In genomic region chr1:201154389-201155165, GRCh38 we compare ENCODE assay signal across 1 cellular context.
TF ChIP-seq lines count a peak whose summit lies in the region.

Gene TMEM9 (minus strand): TSS chr1:201154474. CDS start chr1:201153923, 551 bp downstream.

TF ChIP-seq in GM12878, 131 proteins besides CTCF, POLR2A, EP300 and RAD21 (continued from another document and continues in another):
- TF ChIP-seq PKNOX1 (IDR thresholded peaks at IDR 0.05) = peak; percentile 98
- no peak for TF ChIP-seq ZBTB11 (CRISPR knock-in tag; IDR thresholded peaks at IDR 0.05)
- peak; percentile 93 for TF ChIP-seq SP1 (IDR thresholded peaks at IDR 0.05; ENCODE audit: low read depth, low read length)
- TF ChIP-seq MEF2B (IDR thresholded peaks at IDR 0.05; ENCODE audit: partially characterized antibody, poor library complexity, severe bottlenecking) = peak; percentile 72
- no peak for TF ChIP-seq ELK1 (IDR thresholded peaks at IDR 0.05; ENCODE audit: low read depth, low read length)
- peak in 1 of 2 experiments; percentile 41; a peak in 1 of 4 replicates for TF ChIP-seq SRF (IDR thresholded peaks at IDR 0.05; ENCODE audit: low read depth in 2 of 2, low read length in 2 of 2)
- no peak for TF ChIP-seq RCOR1 (conservative IDR thresholded peaks at IDR 0.05; ENCODE audit: low read depth, low read length)
- TF ChIP-seq POU2F2 (IDR thresholded peaks at IDR 0.05; ENCODE audit: borderline replicate concordance, low read depth, low read length) = no peak
- no peak for TF ChIP-seq REST (IDR thresholded peaks at IDR 0.05; ENCODE audit: low read depth, low read length)
- no peak for TF ChIP-seq GABPA (IDR thresholded peaks at IDR 0.05; ENCODE audit: low read depth)
- TF ChIP-seq BHLHE40 (IDR thresholded peaks at IDR 0.05; ENCODE audit: borderline replicate concordance in 1 of 2, low read depth in 2 of 2, low read length in 1 of 2) = no peak
- no peak for TF ChIP-seq ZBTB33 (IDR thresholded peaks at IDR 0.05)
- peak; percentile 82 for TF ChIP-seq NRF1 (conservative IDR thresholded peaks at IDR 0.05; ENCODE audit: low read depth, low read length)
- no peak for TF ChIP-seq HSF1 (IDR thresholded peaks at IDR 0.05; ENCODE audit: low read depth, low read length)
- TF ChIP-seq POLR2AphosphoS2 (IDR thresholded peaks at IDR 0.05; ENCODE audit: low read depth, low read length) = no peak
- no peak for TF ChIP-seq E2F8 (IDR thresholded peaks at IDR 0.05; ENCODE audit: low read depth, partially characterized antibody)
- no peak for TF ChIP-seq NFYA (IDR thresholded peaks at IDR 0.05; ENCODE audit: borderline replicate concordance, low read depth, low read length)
- TF ChIP-seq ZBED1 (IDR thresholded peaks at IDR 0.05; ENCODE audit: borderline replicate concordance) = no peak
- TF ChIP-seq RFX5 (IDR thresholded peaks at IDR 0.05; ENCODE audit: low read depth, low read length) = peak; percentile 22; the same call in 1 of the 2 replicates
- no peak for TF ChIP-seq SREBF2 (IDR thresholded peaks at IDR 0.05; ENCODE audit: low read length)
- no peak for TF ChIP-seq SKIL (IDR thresholded peaks at IDR 0.05; ENCODE audit: low read depth, poor library complexity, severe bottlenecking)
- no peak for TF ChIP-seq TCF7 (IDR thresholded peaks at IDR 0.05; ENCODE audit: borderline replicate concordance)
- no peak; the same call in 1 of the 2 replicates for TF ChIP-seq HCFC1 (IDR thresholded peaks at IDR 0.05; ENCODE audit: low read length)
- no peak for TF ChIP-seq ATF2 (IDR thresholded peaks at IDR 0.05; ENCODE audit: low read length)
- no peak for TF ChIP-seq ZNF274 (IDR thresholded peaks at IDR 0.05; ENCODE audit: insufficient read depth, insufficient read length)
- TF ChIP-seq NFXL1 (IDR thresholded peaks at IDR 0.05; ENCODE audit: borderline replicate concordance) = no peak
- no peak for TF ChIP-seq NKRF (conservative IDR thresholded peaks at IDR 0.05)
- TF ChIP-seq MAX (IDR thresholded peaks at IDR 0.05; ENCODE audit: low read depth, low read length) = no peak
- TF ChIP-seq SMARCA5 (IDR thresholded peaks at IDR 0.05) = no peak
